8 cellular contexts compared by ENCODE assay signal in the genomic region with DNA sequence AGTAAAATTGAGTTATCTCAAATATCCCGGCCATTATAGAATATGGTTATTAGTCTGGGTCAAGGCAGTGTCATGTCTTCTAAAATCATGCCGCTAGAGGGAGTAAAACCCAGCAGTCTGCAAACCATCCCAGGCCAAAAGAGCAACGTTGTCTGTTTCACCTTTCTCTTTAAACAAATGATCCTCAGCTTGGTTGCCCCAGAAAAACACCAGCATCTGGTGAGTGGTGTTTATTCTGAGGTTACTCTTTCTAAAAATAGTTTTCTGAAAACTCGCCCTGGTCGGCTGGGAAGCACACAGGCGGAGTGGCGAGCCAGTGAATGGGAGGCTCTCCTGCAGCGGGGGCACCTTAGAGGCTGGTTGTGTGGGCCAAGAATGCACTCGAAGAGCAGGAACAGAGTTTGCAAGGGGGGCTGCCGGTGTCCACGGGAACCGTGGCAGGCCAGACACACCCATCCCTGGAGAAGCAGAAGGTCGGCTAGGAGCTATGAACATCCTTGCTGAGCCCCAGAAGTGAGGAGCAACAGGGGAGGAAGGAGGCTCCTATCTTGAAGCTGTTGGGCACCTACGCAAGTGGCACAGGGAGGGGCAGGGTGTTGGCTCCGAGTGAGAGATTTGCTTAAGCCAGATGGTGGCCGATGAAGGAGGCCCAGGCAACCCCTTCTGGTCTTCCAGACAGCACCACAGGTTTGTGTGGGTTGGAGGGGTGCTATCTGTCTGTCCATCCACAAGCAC.
DNase-seq lines count a peak whose midpoint lies in the region; ATAC-seq and TF ChIP-seq lines count a peak whose summit lies in the region.

No MANE protein-coding gene starts in this region.

- ATAC-seq in GM21529 (IDR thresholded peaks at IDR 0.05; ENCODE audit: unreplicated experiment), result peak; percentile 77

- no peaks in the 10 kb centered on the region for H3K36me3 ChIP-seq in parathyroid adenoma (ENCODE audit: control insufficient read depth, insufficient read depth, low read length)

- H3K27ac ChIP-seq in RWPE1 (no peak overlapping the region), parathyroid adenoma (peak overlapping the region; percentile 57)

- H3K4me1 ChIP-seq in parathyroid adenoma, result no peaks in the 10 kb centered on the region

- H3K4me3 ChIP-seq in parathyroid adenoma (ENCODE audit: low read depth, low read length), result no peak overlapping the region

- POLR2A ChIA-PET in RWPE1 (lab: Yijun Ruan, JAX; ENCODE audit: low non-redundant PET), result no interaction called here

- H3K27me3 ChIP-seq in parathyroid adenoma (ENCODE audit: control insufficient read depth, insufficient read depth, low read length), result no peaks in the 10 kb centered on the region

- H3K9ac ChIP-seq in parathyroid adenoma, result no peak overlapping the region

- H3K27ac Mint-ChIP-seq in IgD-negative memory B cell (peak overlapping the region; percentile 99 to 100 (median 99)), type B pancreatic cell (no peak overlapping the region)

- H3K4me3 Mint-ChIP-seq in IgD-negative memory B cell (peak overlapping the region; percentile 82 to 98 (median 94)), type B pancreatic cell (peak overlapping the region; percentile 26)

- H3K9me3 ChIP-seq in parathyroid adenoma (ENCODE audit: control insufficient read depth, low read length), result no peaks in the 10 kb centered on the region

- H3K36me3 Mint-ChIP-seq in IgD-negative memory B cell, result peaks cover under 1% of the 10 kb centered on the region
- H3K36me3 Mint-ChIP-seq in type B pancreatic cell, result no peaks in the 10 kb centered on the region

- no peaks in the 10 kb centered on the region for H3K9me3 Mint-ChIP-seq in IgD-negative memory B cell
- no peaks in the 10 kb centered on the region for H3K9me3 Mint-ChIP-seq in type B pancreatic cell

- H2AFZ ChIP-seq in parathyroid adenoma, result peak overlapping the region; percentile 48

- peak; percentile 77 for DNase-seq in EL
- peak; percentile 85 for DNase-seq in RWPE1 (ENCODE audit: low spot score)
- peak; percentile 52 for DNase-seq in activated T-helper 9 cell treated with anti-CD3 and anti-CD28 coated beads, Interleukin-2, amount 50 U/mL, for 16 hours (ENCODE audit: low read depth)
- peak; percentile 70 for DNase-seq in foreskin melanocyte
- no peak for DNase-seq in type B pancreatic cell (ENCODE audit: extremely low spot score, unreplicated experiment)

- CTCF ChIA-PET in RWPE1 (lab: Yijun Ruan, JAX), result interaction anchor here (0.6 to 1.4 kb wide), 19 partner anchors 9 to 972 kb away, joined by 3 to 8 read pairs (median 4); no protein-coding TSS in a partner anchor

- H3K4me1 Mint-ChIP-seq in IgD-negative memory B cell, result peaks cover 50 to 77% (median 72%) of the 10 kb centered on the region in 3 donors
- peaks cover 56% of the 10 kb centered on the region for H3K4me1 Mint-ChIP-seq in type B pancreatic cell (ENCODE audit: unreplicated experiment)

- peak; percentile 86 for TF ChIP-seq CTCF in RWPE1 (conservative IDR thresholded peaks at IDR 0.05; ENCODE audit: low read depth)
- peak; percentile 67 for TF ChIP-seq CTCF in parathyroid adenoma (IDR thresholded peaks at IDR 0.05)
- peak; percentile 94 for TF ChIP-seq CTCF in type B pancreatic cell (conservative IDR thresholded peaks at IDR 0.05)

- H3K79me2 ChIP-seq in parathyroid adenoma, result no peaks in the 10 kb centered on the region

- H3K4me2 ChIP-seq in parathyroid adenoma (ENCODE audit: low read length), result peak overlapping the region; percentile 31

- peaks cover 1% of the 10 kb centered on the region for H3K27me3 Mint-ChIP-seq in IgD-negative memory B cell
- H3K27me3 Mint-ChIP-seq in type B pancreatic cell, result peaks cover 22% of the 10 kb centered on the region
